24 cellular contexts compared by ENCODE assay signal in genomic region chrX:69613946-69614345, GRCh38. TPM values are rescaled to one million over a fixed set of nuclear protein-coding genes. Genes with fewer than 3 reads are reported as not detected.
"Had no signal": no experiment of that assay in that cellular context is flagged by ENCODE, and none has a peak within 500 bp of the region (broad histone marks: within the 10 kb centered on the region; RNA-seq: fewer than 3 reads in every experiment).

No MANE protein-coding gene starts in this region.

- H3K36me3 ChIP-seq: esophagus muscularis mucosa, gastroesophageal sphincter, heart left ventricle, left lung, lower lobe of right lung had no signal

- H3K4me3 ChIP-seq: coronary artery, dorsolateral prefrontal cortex, esophagus muscularis mucosa, gastroesophageal sphincter, heart left ventricle, left lung, lower lobe of right lung had no signal

- DNase-seq: dermis blood vessel endothelial cell; dorsolateral prefrontal cortex; effector CD4-positive, alpha-beta T cell; effector memory CD4-positive, alpha-beta T cell; foreskin keratinocyte; heart left ventricle; hippocampal formation; left cardiac atrium; left lung; left ventricle myocardium superior; lower lobe of right lung; mesendoderm; midbrain; naive thymus-derived CD4-positive, alpha-beta T cell had no signal

- H3K27ac Mint-ChIP-seq: memory B cell; naive thymus-derived CD4-positive, alpha-beta T cell had no signal

- H3K9me3 ChIP-seq: esophagus muscularis mucosa, gastroesophageal sphincter, heart left ventricle, left lung, lower lobe of right lung had no signal

- H3K36me3 Mint-ChIP-seq: memory B cell; naive thymus-derived CD4-positive, alpha-beta T cell had no signal

- H3K4me1 ChIP-seq: foreskin keratinocyte, left lung, lower lobe of right lung had no signal

- H3K27ac ChIP-seq: coronary artery, esophagus muscularis mucosa, foreskin keratinocyte, gastroesophageal sphincter, heart left ventricle, left lung, lower lobe of right lung had no signal

- H3K4me1 Mint-ChIP-seq: memory B cell had no signal

- ATAC-seq: foreskin keratinocyte; gastroesophageal sphincter; heart left ventricle; left cardiac atrium; left lung; left ventricle myocardium superior; lower lobe of right lung; naive thymus-derived CD4-positive, alpha-beta T cell had no signal

- H3K4me3 Mint-ChIP-seq: memory B cell had no signal

- H3K9me3 Mint-ChIP-seq: memory B cell; naive thymus-derived CD4-positive, alpha-beta T cell had no signal

- H3K27me3 ChIP-seq: esophagus muscularis mucosa, foreskin keratinocyte, gastroesophageal sphincter had no signal

- FAIRE-seq: colon, endothelial cell of umbilical vein, frontal cortex, islet of Langerhans, keratinocyte had no signal

RNA-seq across cellular contexts. Expression of gene EDA, which starts 2.0 kb away (rescaled TPM):
- total RNA-seq: fibroblast of villous mesenchyme had no signal
